ENCODE assay signal across 18 cellular contexts in genomic region chr18:39966275-39966674, GRCh38.
DNase-seq lines count a peak whose midpoint lies in the region; ATAC-seq and TF ChIP-seq lines count a peak whose summit lies in the region.
"Had no signal": no experiment of that assay in that cellular context is flagged by ENCODE, and none has a peak within 500 bp of the region (broad histone marks: within the 10 kb centered on the region; RNA-seq: fewer than 3 reads in every experiment).

No MANE protein-coding gene starts in this region.

- no peak overlapping the region for H3K27ac Mint-ChIP-seq in naive thymus-derived CD8-positive, alpha-beta T cell
- H3K27ac Mint-ChIP-seq: CD14-positive monocyte had no signal

- H3K36me3 Mint-ChIP-seq in naive thymus-derived CD8-positive, alpha-beta T cell, result no peaks in the 10 kb centered on the region
- H3K36me3 Mint-ChIP-seq: CD14-positive monocyte had no signal

- no peak overlapping the region for H3K4me3 Mint-ChIP-seq in naive thymus-derived CD8-positive, alpha-beta T cell
- H3K4me3 Mint-ChIP-seq: CD14-positive monocyte; central memory CD8-positive, alpha-beta T cell had no signal

- POLR2A ChIA-PET in naive thymus-derived CD8-positive, alpha-beta T cell (lab: Charles Lee), result no interaction called here

- TF ChIP-seq CTCF in 22Rv1 (IDR thresholded peaks at IDR 0.05), result peak; percentile 18; the same call in 1 of the 2 replicates
- peak; percentile 51 for TF ChIP-seq CTCF in fibroblast of mammary gland (conservative IDR thresholded peaks at IDR 0.05; ENCODE audit: control insufficient read depth, insufficient read depth, low read depth, low read length)

- peaks cover 0 to 11% (median 0%) of the 10 kb centered on the region in 9 donors for H3K9me3 Mint-ChIP-seq in naive thymus-derived CD8-positive, alpha-beta T cell

- no peaks in the 10 kb centered on the region for H3K4me1 Mint-ChIP-seq in naive thymus-derived CD8-positive, alpha-beta T cell
- H3K4me1 Mint-ChIP-seq: CD14-positive monocyte; central memory CD8-positive, alpha-beta T cell had no signal

- no peak overlapping the region for H3K4me3 ChIP-seq in fibroblast of mammary gland (ENCODE audit: control insufficient read depth, low read depth, low read length)
- H3K4me3 ChIP-seq: gastrocnemius medialis, K562, left lung, vagina had no signal

- in situ Hi-C loops in G401 (cut with HindIII; ENCODE audit: low sequenced_read_pairs), result no loop called here

- no peak for ATAC-seq in HG03565 (IDR thresholded peaks at IDR 0.05; ENCODE audit: unreplicated experiment)
- ATAC-seq in naive thymus-derived CD8-positive, alpha-beta T cell, result no peak
- ATAC-seq: gastrocnemius medialis, K562, left lung had no signal

- peak; percentile 63 for DNase-seq in G401 (ENCODE audit: low spot score)
- DNase-seq in RKO (ENCODE audit: low spot score), result peak; percentile 16
- peak; percentile 21 for DNase-seq in fibroblast of mammary gland (ENCODE audit: low read depth)
- DNase-seq in stimulated activated CD4-positive, alpha-beta T cell treated with anti-CD3 and anti-CD28 coated beads, Interleukin-4, amount 100 ng/mL, for 1 hour, result no peak
- no peak for DNase-seq in NCI-H2029 (lab: John Stamatoyannopoulos, UW)
- DNase-seq in naive thymus-derived CD8-positive, alpha-beta T cell, result no peak
- DNase-seq: activated CD4-positive, alpha-beta T cell treated with anti-CD3 and anti-CD28 coated beads for 48 hours; gastrocnemius medialis; left lung; NCI-H510A treated with DMSO at 0.1 percent for 48 hours; stimulated activated CD4-positive, alpha-beta T cell treated with anti-CD3 and anti-CD28 coated beads, Interleukin-12 subunit alpha, Interleukin-12 subunit beta, amount 100 ng/mL, for 4 hours; SW 1271 had no signal

- no peak overlapping the region for H3K27ac ChIP-seq in 22Rv1
- H3K27ac ChIP-seq: gastrocnemius medialis, left lung, vagina had no signal

- H3K27me3 Mint-ChIP-seq in naive thymus-derived CD8-positive, alpha-beta T cell, result no peaks in the 10 kb centered on the region
- H3K27me3 Mint-ChIP-seq: central memory CD8-positive, alpha-beta T cell had no signal

Comparison
In these comparisons a context has a peak if more than half of its experiments do, and no peak if none do; other contexts are left out.
1. DNase-seq: peak in G401 (single experiment), RKO (single experiment) and fibroblast of mammary gland (single experiment); none in stimulated activated CD4-positive, alpha-beta T cell treated with anti-CD3 and anti-CD28 coated beads, Interleukin-4, amount 100 ng/mL, for 1 hour (single experiment), NCI-H2029 (single experiment) and naive thymus-derived CD8-positive, alpha-beta T cell (0 of 10).